Comparison of ENCODE assay signal across 1 cellular context in the genomic region with DNA sequence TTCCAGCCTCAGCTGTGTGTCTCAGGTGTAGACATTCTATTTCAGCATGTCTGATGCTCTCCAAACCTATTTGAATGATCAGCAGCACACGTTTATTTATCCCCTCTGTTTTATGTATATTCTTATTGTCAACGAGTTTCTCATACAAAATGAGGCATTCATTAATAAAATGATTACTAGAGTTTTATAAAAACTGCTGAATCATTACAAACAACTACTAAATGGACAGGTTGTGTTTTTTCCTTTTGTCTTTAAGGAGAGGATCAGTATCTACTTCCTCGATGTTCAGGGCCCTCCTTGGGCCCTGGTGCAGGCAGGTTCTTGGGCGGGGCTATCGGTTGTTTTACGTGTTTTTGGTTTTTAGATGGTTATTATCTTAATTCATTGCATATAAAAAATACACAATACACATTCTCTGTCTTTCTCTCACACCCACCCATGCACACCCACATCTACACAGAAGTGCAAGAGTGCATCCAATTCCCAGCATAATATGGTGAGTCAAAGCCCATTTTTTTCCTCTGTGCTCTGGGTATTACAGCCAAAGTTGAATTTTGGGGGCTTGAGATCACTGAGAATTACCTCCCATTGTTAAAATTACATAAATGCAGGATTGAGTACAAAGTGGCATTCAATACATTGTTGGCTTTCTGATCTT.
TF ChIP-seq lines count a peak whose summit lies in the region.

No MANE protein-coding gene starts in this region.

TF ChIP-seq in IMR-90, 13 proteins besides CTCF, POLR2A, EP300 and RAD21:
- no peak for TF ChIP-seq CEBPB (IDR thresholded peaks at IDR 0.05; ENCODE audit: low read depth, low read length)
- TF ChIP-seq MAFK (IDR thresholded peaks at IDR 0.05; ENCODE audit: low read depth, low read length): peak; percentile 43; the same call in 1 of the 2 replicates
TF ChIP-seq in IMR-90: peak in this region for 1.
